Comparison of ENCODE assay signal across 23 cellular contexts in genomic region chr20:45083127-45083526, GRCh38. TPM values are rescaled to one million over a fixed set of nuclear protein-coding genes. Genes with fewer than 3 reads are reported as not detected.
DNase-seq lines count a peak whose midpoint lies in the region; ATAC-seq, FAIRE-seq and TF ChIP-seq lines count a peak whose summit lies in the region.
"Had no signal": no experiment of that assay in that cellular context is flagged by ENCODE, and none has a peak within 500 bp of the region (broad histone marks: within the 10 kb centered on the region; RNA-seq: fewer than 3 reads in every experiment).

No MANE protein-coding gene starts in this region.

- no peak overlapping the region for H3K4me3 ChIP-seq in CD8-positive, alpha-beta memory T cell (ENCODE audit: low read length)
- no peak overlapping the region for H3K4me3 ChIP-seq in endothelial cell of umbilical vein (replicated peaks in 1 of 3; ENCODE audit: insufficient read depth in 1 of 3, low read depth in 1 of 3, low read length in 3 of 3)
- H3K4me3 ChIP-seq: BLaER1 treated with 17β-estradiol and CSF1 and Interleukin-3, amounts not matched to agents 10 nM and 100 nM had no signal

- no peaks in the 10 kb centered on the region for H4K20me1 ChIP-seq in endothelial cell of umbilical vein (replicated peaks; ENCODE audit: control insufficient read depth, extremely low read depth, insufficient read depth, low read length)
- H4K20me1 ChIP-seq: BLaER1 treated with 17β-estradiol and CSF1 and Interleukin-3, amounts not matched to agents 10 nM and 100 nM had no signal

- no peak overlapping the region for H3K4me3 Mint-ChIP-seq in activated CD8-positive, alpha-beta T cell treated with anti-CD3 and anti-CD28 coated beads for 36 hours
- no peak overlapping the region for H3K4me3 Mint-ChIP-seq in activated CD8-positive, alpha-beta T cell treated with anti-CD3 and anti-CD28 coated beads, Interleukin-2, amount 10 ng/mL, durations not matched to agents 7 days and 5 days
- H3K4me3 Mint-ChIP-seq in CD8-positive, alpha-beta memory T cell: no peak overlapping the region
- no peak overlapping the region for H3K4me3 Mint-ChIP-seq in natural killer cell

- no peaks in the 10 kb centered on the region for H3K9me1 ChIP-seq in endothelial cell of umbilical vein (replicated peaks; ENCODE audit: control insufficient read depth, extremely low read depth, insufficient read depth, low read length)

- H3K4me1 ChIP-seq in CD8-positive, alpha-beta memory T cell (ENCODE audit: insufficient read depth, low read length): no peaks in the 10 kb centered on the region
- H3K4me1 ChIP-seq in endothelial cell of umbilical vein (ENCODE audit: control insufficient read depth, extremely low read depth, insufficient read depth, low read length): peaks cover 2% of the 10 kb centered on the region

- BruUV-seq in endothelial cell of umbilical vein (replicated peaks; lab: Mats Ljungman, UMichigan): no TSS peak

- no peak overlapping the region for H3K9ac ChIP-seq in endothelial cell of umbilical vein (replicated peaks; ENCODE audit: extremely low read depth, insufficient read depth, low read length)
- H3K9ac ChIP-seq: BLaER1 treated with 17β-estradiol and CSF1 and Interleukin-3, amounts not matched to agents 10 nM and 100 nM had no signal

- TF ChIP-seq CTCF in activated CD8-positive, alpha-beta T cell treated with anti-CD3 and anti-CD28 coated beads for 36 hours (IDR thresholded peaks at IDR 0.05): no peak
- no peak for TF ChIP-seq CTCF in endothelial cell of umbilical vein (IDR thresholded peaks at IDR 0.05; ENCODE audit: extremely low read depth in 1 of 2, insufficient read depth in 1 of 2, low read depth in 1 of 2, low read length in 2 of 2)
- no peak for TF ChIP-seq CTCF in natural killer cell (IDR thresholded peaks at IDR 0.05)

- H3K79me2 ChIP-seq in endothelial cell of umbilical vein (ENCODE audit: control insufficient read depth, insufficient read depth, low read length): no peaks in the 10 kb centered on the region

- no peak overlapping the region for H2AFZ ChIP-seq in endothelial cell of umbilical vein (ENCODE audit: low read depth, low read length)

- H3K27ac ChIP-seq in CD8-positive, alpha-beta memory T cell (ENCODE audit: low read depth, low read length): no peak overlapping the region
- no peak overlapping the region for H3K27ac ChIP-seq in endothelial cell of umbilical vein (ENCODE audit: insufficient read depth, low read depth, low read length)
- H3K27ac ChIP-seq: 22Rv1; BLaER1 treated with 17β-estradiol and CSF1 and Interleukin-3, amounts not matched to agents 10 nM and 100 nM had no signal

- no peak overlapping the region for H3K4me2 ChIP-seq in endothelial cell of umbilical vein (ENCODE audit: insufficient read depth, low read length)
- H3K4me2 ChIP-seq: BLaER1 treated with 17β-estradiol and CSF1 and Interleukin-3, amounts not matched to agents 10 nM and 100 nM had no signal

- peaks cover 4% of the 10 kb centered on the region for H3K4me1 Mint-ChIP-seq in activated CD8-positive, alpha-beta T cell treated with anti-CD3 and anti-CD28 coated beads for 36 hours (ENCODE audit: low read depth)
- peaks cover 4% of the 10 kb centered on the region for H3K4me1 Mint-ChIP-seq in activated CD8-positive, alpha-beta T cell treated with anti-CD3 and anti-CD28 coated beads, Interleukin-2, amount 10 ng/mL, durations not matched to agents 7 days and 5 days (ENCODE audit: low read depth)
- H3K4me1 Mint-ChIP-seq in CD8-positive, alpha-beta memory T cell: peaks cover 8 to 25% (median 16%) of the 10 kb centered on the region in 3 donors
- peaks cover 38 to 57% of the 10 kb centered on the region in 2 donors for H3K4me1 Mint-ChIP-seq in natural killer cell

- peaks cover 80% of the 10 kb centered on the region for H3K36me3 Mint-ChIP-seq in activated CD8-positive, alpha-beta T cell treated with anti-CD3 and anti-CD28 coated beads for 36 hours (ENCODE audit: low read depth)
- H3K36me3 Mint-ChIP-seq in activated CD8-positive, alpha-beta T cell treated with anti-CD3 and anti-CD28 coated beads, Interleukin-2, amount 10 ng/mL, durations not matched to agents 7 days and 5 days (ENCODE audit: low read depth): peaks cover 78% of the 10 kb centered on the region
- H3K36me3 Mint-ChIP-seq in CD8-positive, alpha-beta memory T cell: peaks cover 42 to 87% (median 47%) of the 10 kb centered on the region in 3 donors
- H3K36me3 Mint-ChIP-seq in natural killer cell: peaks cover 37% of the 10 kb centered on the region

- intact Hi-C loops in activated CD8-positive, alpha-beta T cell treated with anti-CD3 and anti-CD28 coated beads for 36 hours (cut with micrococcal nuclease): no loop called here
- intact Hi-C loops in endothelial cell of umbilical vein (cut with micrococcal nuclease) (no loop called here), natural killer cell (cut with micrococcal nuclease) (no loop called here)

- POLR2A ChIA-PET in activated CD8-positive, alpha-beta T cell treated with anti-CD3 and anti-CD28 coated beads for 36 hours (lab: Charles Lee): interaction anchor here (0.7 kb wide), 1 partner anchor 142 kb away, joined by 3 read pairs; no protein-coding TSS in a partner anchor
- POLR2A ChIA-PET in activated CD8-positive, alpha-beta T cell treated with anti-CD3 and anti-CD28 coated beads, Interleukin-2, amount 10 ng/mL, durations not matched to agents 7 days and 5 days (lab: Charles Lee): interaction anchor here (1.5 kb wide), 1 partner anchor 39 kb away, joined by 3 read pairs; no protein-coding TSS in a partner anchor
- POLR2A ChIA-PET in CD8-positive, alpha-beta memory T cell (lab: Charles Lee): no interaction called here
- POLR2A ChIA-PET in endothelial cell of umbilical vein (lab: Charles Lee): no interaction called here

- DNase-seq in activated CD8-positive, alpha-beta T cell treated with anti-CD3 and anti-CD28 coated beads for 36 hours: no peak
- no peak for DNase-seq in activated CD8-positive, alpha-beta T cell treated with anti-CD3 and anti-CD28 coated beads, Interleukin-2, amount 10 ng/mL, durations not matched to agents 7 days and 5 days
- DNase-seq in CD8-positive, alpha-beta memory T cell: no peak
- DNase-seq in endothelial cell of umbilical vein (ENCODE audit: low read depth, low spot score): no peak
- no peak for DNase-seq in natural killer cell
- no peak for DNase-seq in left lobe of liver (ENCODE audit: low spot score)
- no peak for DNase-seq in Kasumi-1 (lab: John Stamatoyannopoulos, UW)
- DNase-seq in RCC 7860 (ENCODE audit: low spot score): no peak
- DNase-seq: GDM1, Karpas-422, NCI-H1694, NCI-H2081, NCI-H2171 treated with DMSO at 0.1 percent for 48 hours, OCI-M1, Right ventricle myocardium superior had no signal

- no peak for FAIRE-seq in endothelial cell of umbilical vein (lab: Jason Lieb, UNC)
- no peak for FAIRE-seq in RCC 7860 (lab: Jason Lieb, UNC)
- FAIRE-seq: GM18507, GM19239, H1 had no signal

- peaks cover 24% of the 10 kb centered on the region for H3K36me3 ChIP-seq in CD8-positive, alpha-beta memory T cell (ENCODE audit: insufficient read depth, low read length)
- H3K36me3 ChIP-seq in endothelial cell of umbilical vein (ENCODE audit: control insufficient read depth in 2 of 2, extremely low read depth in 1 of 2, insufficient read depth in 2 of 2, low read length in 2 of 2): no peaks in the 10 kb centered on the region

- H3K9me3 ChIP-seq in CD8-positive, alpha-beta memory T cell (ENCODE audit: low read length): no peaks in the 10 kb centered on the region
- H3K9me3 ChIP-seq in endothelial cell of umbilical vein (replicated peaks; ENCODE audit: control insufficient read depth, insufficient read depth, low read length): no peaks in the 10 kb centered on the region

- dilution Hi-C loops in endothelial cell of umbilical vein (cut with MboI; ENCODE audit: extremely low pct_ligation_motif_present, low sequenced_read_pairs): no loop called here

- ATAC-seq in activated CD8-positive, alpha-beta T cell treated with anti-CD3 and anti-CD28 coated beads for 36 hours: no peak
- ATAC-seq in activated CD8-positive, alpha-beta T cell treated with anti-CD3 and anti-CD28 coated beads, Interleukin-2, amount 10 ng/mL, durations not matched to agents 7 days and 5 days: no peak
- ATAC-seq in natural killer cell: no peak
- no peak for ATAC-seq in left lobe of liver
- ATAC-seq: HCT116 had no signal

- peak overlapping the region; percentile 17 for H3K27ac Mint-ChIP-seq in activated CD8-positive, alpha-beta T cell treated with anti-CD3 and anti-CD28 coated beads for 36 hours
- H3K27ac Mint-ChIP-seq in activated CD8-positive, alpha-beta T cell treated with anti-CD3 and anti-CD28 coated beads, Interleukin-2, amount 10 ng/mL, durations not matched to agents 7 days and 5 days: no peak overlapping the region
- H3K27ac Mint-ChIP-seq in CD8-positive, alpha-beta memory T cell: peak overlapping the region in 5 of 8 donors; percentile 14 to 88 (median 31)
- H3K27ac Mint-ChIP-seq in natural killer cell: peak overlapping the region; percentile 37 to 59

- peaks cover 10% of the 10 kb centered on the region for H3K9me3 Mint-ChIP-seq in activated CD8-positive, alpha-beta T cell treated with anti-CD3 and anti-CD28 coated beads for 36 hours
- H3K9me3 Mint-ChIP-seq in activated CD8-positive, alpha-beta T cell treated with anti-CD3 and anti-CD28 coated beads, Interleukin-2, amount 10 ng/mL, durations not matched to agents 7 days and 5 days (ENCODE audit: insufficient read depth): no peaks in the 10 kb centered on the region
- peaks cover 5 to 11% (median 6%) of the 10 kb centered on the region in 5 donors for H3K9me3 Mint-ChIP-seq in CD8-positive, alpha-beta memory T cell
- no peaks in the 10 kb centered on the region for H3K9me3 Mint-ChIP-seq in natural killer cell

- no peaks in the 10 kb centered on the region for H3K27me3 ChIP-seq in CD8-positive, alpha-beta memory T cell (ENCODE audit: insufficient read depth, low read length, poor library complexity, severe bottlenecking)
- H3K27me3 ChIP-seq in endothelial cell of umbilical vein (ENCODE audit: control insufficient read depth in 2 of 2, insufficient read depth in 2 of 2, low read length in 2 of 2): no peaks in the 10 kb centered on the region
- H3K27me3 ChIP-seq: BLaER1 treated with 17β-estradiol and CSF1 and Interleukin-3, amounts not matched to agents 10 nM and 100 nM had no signal

- H3K27me3 Mint-ChIP-seq in activated CD8-positive, alpha-beta T cell treated with anti-CD3 and anti-CD28 coated beads for 36 hours: no peaks in the 10 kb centered on the region
- H3K27me3 Mint-ChIP-seq in activated CD8-positive, alpha-beta T cell treated with anti-CD3 and anti-CD28 coated beads, Interleukin-2, amount 10 ng/mL, durations not matched to agents 7 days and 5 days (ENCODE audit: low read depth): no peaks in the 10 kb centered on the region
- peaks cover 0 to 2% of the 10 kb centered on the region in 2 donors for H3K27me3 Mint-ChIP-seq in CD8-positive, alpha-beta memory T cell
- no peaks in the 10 kb centered on the region for H3K27me3 Mint-ChIP-seq in natural killer cell (ENCODE audit: low read depth in 2 of 2)

- TF ChIP-seq POLR2A in endothelial cell of umbilical vein (IDR thresholded peaks at IDR 0.05; ENCODE audit: low read depth, low read length): no peak

- CTCF ChIA-PET in activated CD8-positive, alpha-beta T cell treated with anti-CD3 and anti-CD28 coated beads for 36 hours (lab: Charles Lee): interaction anchor here (0.9 to 3.8 kb wide), 6 partner anchors 13 to 129 kb away, joined by 3 to 34 read pairs (median 7); no protein-coding TSS in a partner anchor
- CTCF ChIA-PET in activated CD8-positive, alpha-beta T cell treated with anti-CD3 and anti-CD28 coated beads, Interleukin-2, amount 10 ng/mL, durations not matched to agents 7 days and 5 days (lab: Charles Lee): interaction anchor here (1.0 to 4.1 kb wide), 4 partner anchors 11 to 39 kb away, joined by 3 to 18 read pairs (median 6); no protein-coding TSS in a partner anchor
- CTCF ChIA-PET in CD8-positive, alpha-beta memory T cell (lab: Charles Lee): interaction anchor here (1.2 to 1.6 kb wide), 3 partner anchors 13 to 39 kb away, joined by 3 to 7 read pairs (median 3); no protein-coding TSS in a partner anchor
- CTCF ChIA-PET in endothelial cell of umbilical vein (lab: Charles Lee): interaction anchor here (0.6 to 2.5 kb wide), 5 partner anchors 12 to 39 kb away, joined by 3 to 16 read pairs (median 4); no protein-coding TSS in a partner anchor

RNA-seq across cellular contexts. Expression of gene KCNS1, which starts 17.8 kb away (rescaled TPM):
- total RNA-seq in activated CD8-positive, alpha-beta T cell treated with anti-CD3 and anti-CD28 coated beads for 36 hours: under 1 TPM; 0.38 to 0.54 TPM
- total RNA-seq in activated CD8-positive, alpha-beta T cell treated with anti-CD3 and anti-CD28 coated beads, Interleukin-2, amount 10 ng/mL, durations not matched to agents 7 days and 5 days: under 1 TPM; 0.05 to 0.11 TPM
- total RNA-seq in CD8-positive, alpha-beta memory T cell: under 1 TPM; 0.16 to 0.28 TPM
- not detected for polyA plus RNA-seq in CD8-positive, alpha-beta memory T cell
- total RNA-seq in endothelial cell of umbilical vein (0.23 and 0.29 TPM in 2 replicates), natural killer cell (not detected), left lobe of liver (not detected)
- 0.14 and 0.29 TPM in 2 replicates for polyA plus RNA-seq in endothelial cell of umbilical vein
- 0.13 and 0.18 TPM in 2 replicates for polyA plus RNA-seq in endothelial cell of umbilical vein (2011; cell fraction: cytosol; rRNA removed)
- 0.06 and 0.08 TPM in 2 replicates for polyA plus RNA-seq in endothelial cell of umbilical vein (2011; cell fraction: nucleus; rRNA removed)
- 0.24 and 0.29 TPM in 2 replicates for polyA plus RNA-seq in endothelial cell of umbilical vein (2012)
- polyA minus RNA-seq in endothelial cell of umbilical vein: 0.49 and 0.63 TPM in 2 replicates
- polyA minus RNA-seq in endothelial cell of umbilical vein (2011; cell fraction: cytosol; rRNA and poly(A)+ RNA removed): not detected
- 0.24 TPM in 1 of 2 replicates, not detected in the other for polyA minus RNA-seq in endothelial cell of umbilical vein (2011; cell fraction: nucleus; rRNA and poly(A)+ RNA removed)
- total RNA-seq: MCF 10A, Right ventricle myocardium superior had no signal

RNA-seq across cellular contexts. Expression of gene WFDC5, which starts 31.8 kb away (rescaled TPM):
- not detected for total RNA-seq in activated CD8-positive, alpha-beta T cell treated with anti-CD3 and anti-CD28 coated beads for 36 hours
- not detected for total RNA-seq in activated CD8-positive, alpha-beta T cell treated with anti-CD3 and anti-CD28 coated beads, Interleukin-2, amount 10 ng/mL, durations not matched to agents 7 days and 5 days
- not detected for total RNA-seq in CD8-positive, alpha-beta memory T cell
- polyA plus RNA-seq in CD8-positive, alpha-beta memory T cell: not detected
- total RNA-seq in endothelial cell of umbilical vein (not detected in 2 replicates), natural killer cell (not detected), left lobe of liver (not detected)
- not detected in 2 replicates for polyA plus RNA-seq in endothelial cell of umbilical vein
- polyA plus RNA-seq in endothelial cell of umbilical vein (2011; cell fraction: cytosol; rRNA removed): not detected in 2 replicates
- polyA plus RNA-seq in endothelial cell of umbilical vein (2011; cell fraction: nucleus; rRNA removed): not detected in 2 replicates
- not detected in 2 replicates for polyA plus RNA-seq in endothelial cell of umbilical vein (2012)
- polyA minus RNA-seq in endothelial cell of umbilical vein: not detected in 2 replicates
- polyA minus RNA-seq in endothelial cell of umbilical vein (2011; cell fraction: cytosol; rRNA and poly(A)+ RNA removed): not detected
- polyA minus RNA-seq in endothelial cell of umbilical vein (2011; cell fraction: nucleus; rRNA and poly(A)+ RNA removed): not detected in 2 replicates
- total RNA-seq: H1, MCF 10A, Right ventricle myocardium superior, RPMI7951 had no signal
- polyA plus RNA-seq: H1 had no signal

RNA-seq across cellular contexts. Expression of gene WFDC12, which starts 41.1 kb away (rescaled TPM):
- total RNA-seq in activated CD8-positive, alpha-beta T cell treated with anti-CD3 and anti-CD28 coated beads for 36 hours: not detected
- not detected for total RNA-seq in activated CD8-positive, alpha-beta T cell treated with anti-CD3 and anti-CD28 coated beads, Interleukin-2, amount 10 ng/mL, durations not matched to agents 7 days and 5 days
- not detected for total RNA-seq in CD8-positive, alpha-beta memory T cell
- not detected for polyA plus RNA-seq in CD8-positive, alpha-beta memory T cell
- total RNA-seq in endothelial cell of umbilical vein: not detected in 2 replicates
- polyA plus RNA-seq in endothelial cell of umbilical vein: not detected in 2 replicates
- not detected in 2 replicates for polyA plus RNA-seq in endothelial cell of umbilical vein (2011; cell fraction: cytosol; rRNA removed)
- not detected in 2 replicates for polyA plus RNA-seq in endothelial cell of umbilical vein (2011; cell fraction: nucleus; rRNA removed)
- not detected in 2 replicates for polyA plus RNA-seq in endothelial cell of umbilical vein (2012)
- not detected in 2 replicates for polyA minus RNA-seq in endothelial cell of umbilical vein
- not detected for polyA minus RNA-seq in endothelial cell of umbilical vein (2011; cell fraction: cytosol; rRNA and poly(A)+ RNA removed)
- polyA minus RNA-seq in endothelial cell of umbilical vein (2011; cell fraction: nucleus; rRNA and poly(A)+ RNA removed): not detected in 2 replicates
- not detected for total RNA-seq in natural killer cell
- not detected for total RNA-seq in left lobe of liver
- total RNA-seq: H1, MCF 10A, Right ventricle myocardium superior, RPMI7951 had no signal
- polyA plus RNA-seq: H1 had no signal

Comparison
In these comparisons a context has a peak if more than half of its experiments do, and no peak if none do; other contexts are left out.
1. POLR2A ChIA-PET loops: an anchor here in activated CD8-positive, alpha-beta T cell treated with anti-CD3 and anti-CD28 coated beads for 36 hours (0.7 kb wide) and activated CD8-positive, alpha-beta T cell treated with anti-CD3 and anti-CD28 coated beads, Interleukin-2, amount 10 ng/mL, durations not matched to agents 7 days and 5 days (1.5 kb wide); none called in CD8-positive, alpha-beta memory T cell and endothelial cell of umbilical vein.